9 cellular contexts compared by ENCODE assay signal in genomic region chr7:149620961-149621360, GRCh38.
DNase-seq lines count a peak whose midpoint lies in the region; ATAC-seq and TF ChIP-seq lines count a peak whose summit lies in the region.
"Had no signal": no experiment of that assay in that cellular context is flagged by ENCODE, and none has a peak within 500 bp of the region (broad histone marks: within the 10 kb centered on the region; RNA-seq: fewer than 3 reads in every experiment).

No MANE protein-coding gene starts in this region.

- no peak for TF ChIP-seq CTCF in dorsolateral prefrontal cortex (IDR thresholded peaks at IDR 0.05 in 54 of 56, conservative IDR thresholded peaks at IDR 0.05 in 2 of 56; ENCODE audit: low read depth in 1 of 56, partially characterized antibody in 56 of 56)

- no peak overlapping the region for H3K4me3 ChIP-seq in dorsolateral prefrontal cortex

- peaks cover 41% of the 10 kb centered on the region for H3K36me3 Mint-ChIP-seq in stimulated activated memory B cell treated with anti-CD40 and anti-IgM and Interleukin-4, amounts not matched to agents 10 μg/mL and 1 μg/mL and 100 μg/mL, for 72 hours

- H3K9me3 Mint-ChIP-seq in stimulated activated memory B cell treated with anti-CD40 and anti-IgM and Interleukin-4, amounts not matched to agents 10 μg/mL and 1 μg/mL and 100 μg/mL, for 72 hours, result no peaks in the 10 kb centered on the region

- no peak overlapping the region for H3K27ac ChIP-seq in dorsolateral prefrontal cortex

- peaks cover 64% of the 10 kb centered on the region for H3K4me1 Mint-ChIP-seq in stimulated activated memory B cell treated with anti-CD40 and anti-IgM and Interleukin-4, amounts not matched to agents 10 μg/mL and 1 μg/mL and 100 μg/mL, for 72 hours

- peak; percentile 64 for DNase-seq in activated T-cell treated with anti-CD3 and anti-CD28 coated beads for 24 hours (ENCODE audit: low read depth)
- DNase-seq in activated T-cell treated with anti-CD3 and anti-CD28 coated beads, Interleukin-2, amount 50 U/mL, for 1 hour, result no peak
- peak; percentile 35 for DNase-seq in activated T-helper 9 cell treated with anti-CD3 and anti-CD28 coated beads, Interleukin-2, amount 50 U/mL, for 16 hours (ENCODE audit: low read depth)
- no peak for DNase-seq in dorsolateral prefrontal cortex
- DNase-seq in DMS153 (lab: John Stamatoyannopoulos, UW), result no peak
- DNase-seq in AG08396 (ENCODE audit: low spot score), result no peak
- DNase-seq: NCI-H1436 treated with DMSO at 0.1 percent for 48 hours had no signal

- H3K27me3 Mint-ChIP-seq in stimulated activated memory B cell treated with anti-CD40 and anti-IgM and Interleukin-4, amounts not matched to agents 10 μg/mL and 1 μg/mL and 100 μg/mL, for 72 hours, result no peaks in the 10 kb centered on the region

- H3K27ac Mint-ChIP-seq in stimulated activated memory B cell treated with anti-CD40 and anti-IgM and Interleukin-4, amounts not matched to agents 10 μg/mL and 1 μg/mL and 100 μg/mL, for 72 hours, result peak overlapping the region; percentile 54

- H3K4me3 Mint-ChIP-seq in stimulated activated memory B cell treated with anti-CD40 and anti-IgM and Interleukin-4, amounts not matched to agents 10 μg/mL and 1 μg/mL and 100 μg/mL, for 72 hours, result peak overlapping the region; percentile 27

- H3K27me3 ChIP-seq in dorsolateral prefrontal cortex, result no peaks in the 10 kb centered on the region

- intact Hi-C loops in dorsolateral prefrontal cortex (cut with DNase I), result loop anchor here (5.0 to 10.0 kb wide), 3 partner anchors 124 to 784 kb away; partner anchors contain the start of gene ZNF746 (in 1 of the 2)

- peak; percentile 23 for ATAC-seq in HG03108 (IDR thresholded peaks at IDR 0.05; ENCODE audit: unreplicated experiment)
- peak; percentile 78 for ATAC-seq in stimulated activated memory B cell treated with anti-CD40 and anti-IgM and Interleukin-4, amounts not matched to agents 10 μg/mL and 1 μg/mL and 100 μg/mL, for 72 hours

Comparison
In these comparisons a context has a peak if more than half of its experiments do, and no peak if none do; other contexts are left out.
1. DNase-seq: peak in activated T-cell treated with anti-CD3 and anti-CD28 coated beads for 24 hours (single experiment) and activated T-helper 9 cell treated with anti-CD3 and anti-CD28 coated beads, Interleukin-2, amount 50 U/mL, for 16 hours (single experiment); none in activated T-cell treated with anti-CD3 and anti-CD28 coated beads, Interleukin-2, amount 50 U/mL, for 1 hour (single experiment), dorsolateral prefrontal cortex (0 of 10), DMS153 (single experiment) and AG08396 (single experiment).